In genomic region chr1:3562712-3563111, GRCh38 we compare ENCODE assay signal across 36 cellular contexts.
"Had no signal": no experiment of that assay in that cellular context is flagged by ENCODE, and none has a peak within 500 bp of the region (broad histone marks: within the 10 kb centered on the region; RNA-seq: fewer than 3 reads in every experiment).

No MANE protein-coding gene starts in this region.

- FAIRE-seq: astrocyte, TTC549 had no signal

- ATAC-seq: activated CD8-positive, alpha-beta T cell treated with anti-CD3 and anti-CD28 coated beads for 36 hours; activated naive CD4-positive, alpha-beta T cell treated with anti-CD3 and anti-CD28 coated beads, Interleukin-2, amount 50 U/mL, for 72 hours; activated T-cell treated with anti-CD3 and anti-CD28 coated beads, Interleukin-2, amount 50 U/mL, for 4 hours; activated T-cell treated with anti-CD3 and anti-CD28 coated beads, Interleukin-2, amount 50 U/mL, for 72 hours; activated T-helper 17 cell treated with anti-CD3 and anti-CD28 coated beads, Interleukin-2, amount 50 U/mL, for 72 hours; body of pancreas; T-cell had no signal

- H3K9me3 Mint-ChIP-seq: activated CD4-positive, alpha-beta T cell treated with anti-CD3 and anti-CD28 coated beads, Interleukin-2, amount 10 ng/mL, durations not matched to agents 24 days and 14 days; activated CD8-positive, alpha-beta T cell treated with anti-CD3 and anti-CD28 coated beads for 36 hours; activated naive CD4-positive, alpha-beta T cell treated with anti-CD3 and anti-CD28 coated beads for 36 hours; activated naive CD4-positive, alpha-beta T cell treated with anti-CD3 and anti-CD28 coated beads, Interleukin-2, amount 50 U/mL, for 72 hours; activated naive CD8-positive, alpha-beta T cell treated with anti-CD3 and anti-CD28 coated beads for 36 hours; activated T-cell treated with anti-CD3 and anti-CD28 coated beads, Interleukin-2, amount 50 U/mL, for 4 hours; activated T-cell treated with anti-CD3 and anti-CD28 coated beads, Interleukin-2, amount 50 U/mL, for 72 hours; activated T-helper 1 cell treated with anti-CD3 and anti-CD28 coated beads, Interleukin-12 subunit alpha, Interleukin-12 subunit beta, Interleukin-2, Interleukin-4 antibody, amounts not matched to agents 30 ng/mL and 10 ng/mL and 1 ng/mL, durations not matched to agents 14 hours and 24 hours and 36 hours; activated T-helper 17 cell treated with anti-CD3 and anti-CD28 coated beads, Interleukin-2, amount 50 U/mL, for 72 hours; T-cell; T-helper 2 cell treated with Interferon-gamma antibody and Interleukin-4, amounts not matched to agents 5 μg/mL and 100 μg/mL, for 36 hours had no signal

- H3K4me1 Mint-ChIP-seq: activated B cell treated with CpG ODN at 0.5 μM for 24 hours; activated CD4-positive, alpha-beta T cell treated with anti-CD3 and anti-CD28 coated beads, Interleukin-2, amount 10 ng/mL, durations not matched to agents 24 days and 14 days; activated naive CD8-positive, alpha-beta T cell treated with anti-CD3 and anti-CD28 coated beads for 36 hours; activated T-helper 17 cell treated with anti-CD3 and anti-CD28 coated beads, Interleukin-2, amount 50 U/mL, for 72 hours; T-cell had no signal

- H3K36me3 Mint-ChIP-seq: activated CD4-positive, alpha-beta memory T cell treated with anti-CD3 and anti-CD28 coated beads for 36 hours; activated naive CD4-positive, alpha-beta T cell treated with anti-CD3 and anti-CD28 coated beads, Interleukin-2, amount 50 U/mL, for 72 hours; activated naive CD8-positive, alpha-beta T cell treated with anti-CD3 and anti-CD28 coated beads for 36 hours; T-cell had no signal

- H3K4me3 Mint-ChIP-seq: activated B cell treated with CpG ODN at 0.5 μM for 24 hours; activated CD4-positive, alpha-beta memory T cell treated with anti-CD3 and anti-CD28 coated beads for 36 hours; activated CD4-positive, alpha-beta T cell treated with anti-CD3 and anti-CD28 coated beads, Interleukin-2, amount 10 ng/mL, durations not matched to agents 24 days and 14 days; activated CD8-positive, alpha-beta T cell treated with anti-CD3 and anti-CD28 coated beads for 36 hours; activated naive CD4-positive, alpha-beta T cell treated with anti-CD3 and anti-CD28 coated beads for 36 hours; activated naive CD8-positive, alpha-beta T cell treated with anti-CD3 and anti-CD28 coated beads for 36 hours; activated T-cell treated with anti-CD3 and anti-CD28 coated beads, Interleukin-2, amount 50 U/mL, for 4 hours; activated T-cell treated with anti-CD3 and anti-CD28 coated beads, Interleukin-2, amount 50 U/mL, for 72 hours; activated T-helper 1 cell treated with anti-CD3 and anti-CD28 coated beads, Interleukin-12 subunit alpha, Interleukin-12 subunit beta, Interleukin-2, Interleukin-4 antibody, amounts not matched to agents 30 ng/mL and 10 ng/mL and 1 ng/mL, durations not matched to agents 14 hours and 24 hours and 36 hours; activated T-helper 17 cell treated with anti-CD3 and anti-CD28 coated beads, Interleukin-2, amount 50 U/mL, for 72 hours; T-cell; T-helper 2 cell treated with Interferon-gamma antibody and Interleukin-4, amounts not matched to agents 5 μg/mL and 100 μg/mL, for 36 hours had no signal

- H3K36me3 ChIP-seq: adrenal gland, brain microvascular endothelial cell, breast epithelium had no signal

- DNase-seq: activated B cell treated with CpG ODN at 0.5 μM for 24 hours; activated CD4-positive, alpha-beta memory T cell treated with anti-CD3 and anti-CD28 coated beads for 36 hours; activated CD4-positive, alpha-beta T cell treated with anti-CD3 and anti-CD28 coated beads for 4 hours; activated CD4-positive, alpha-beta T cell treated with anti-CD3 and anti-CD28 coated beads, Interleukin-2, amount 10 ng/mL, durations not matched to agents 24 days and 14 days; activated CD4-positive, alpha-beta T cell treated with anti-CD3 and anti-CD28 coated beads, Interleukin-2, amount 50 U/mL, for 1 hour; activated CD4-positive, alpha-beta T cell treated with anti-CD3 and anti-CD28 coated beads, Interleukin-2, amount 50 U/mL, for 4 hours; activated CD4-positive, CD25-positive, alpha-beta regulatory T cell treated with anti-CD3 and anti-CD28 coated beads, Interleukin-2, amount 50 U/mL, for 72 hours; activated CD8-positive, alpha-beta memory T cell treated with anti-CD3 and anti-CD28 coated beads, Interleukin-2, amount 50 U/mL, for 4 hours; activated CD8-positive, alpha-beta T cell treated with anti-CD3 and anti-CD28 coated beads for 36 hours; activated effector memory CD4-positive, alpha-beta T cell treated with anti-CD3 and anti-CD28 coated beads, Interleukin-2, amount 50 U/mL, for 16 hours; activated gamma-delta T cell treated with Interleukin-2 at 50 U/mL for 16 hours; activated naive CD4-positive, alpha-beta T cell; activated naive CD4-positive, alpha-beta T cell treated with anti-CD3 and anti-CD28 coated beads for 36 hours; activated naive CD4-positive, alpha-beta T cell treated with anti-CD3 and anti-CD28 coated beads, Interleukin-2, amount 50 U/mL, for 16 hours; activated naive CD8-positive, alpha-beta T cell treated with anti-CD3 and anti-CD28 coated beads for 36 hours; activated T-cell treated with anti-CD3 and anti-CD28 coated beads for 4 hours; activated T-cell treated with anti-CD3 and anti-CD28 coated beads, Interleukin-2, amount 50 U/mL, for 1 hour; activated T-cell treated with anti-CD3 and anti-CD28 coated beads, Interleukin-2, amount 50 U/mL, for 4 hours; activated T-cell treated with anti-CD3 and anti-CD28 coated beads, Interleukin-2, amount 50 U/mL, for 72 hours; adrenal gland; amniotic stem cell; aorta; body of pancreas; brain microvascular endothelial cell; central memory CD4-positive, alpha-beta T cell; T-cell; T-helper 2 cell; T-helper 9 cell had no signal

- H3K9me3 ChIP-seq: adrenal gland, body of pancreas, breast epithelium had no signal

- H3K4me3 ChIP-seq: adrenal gland, body of pancreas, breast epithelium had no signal

- H3K27me3 ChIP-seq: adrenal gland, body of pancreas had no signal

- H3K4me1 ChIP-seq: adrenal gland, body of pancreas, breast epithelium had no signal

- H3K27me3 Mint-ChIP-seq: activated CD4-positive, alpha-beta memory T cell treated with anti-CD3 and anti-CD28 coated beads for 36 hours; activated CD4-positive, alpha-beta T cell treated with anti-CD3 and anti-CD28 coated beads, Interleukin-2, amount 10 ng/mL, durations not matched to agents 24 days and 14 days; activated CD8-positive, alpha-beta T cell treated with anti-CD3 and anti-CD28 coated beads for 36 hours; activated naive CD8-positive, alpha-beta T cell treated with anti-CD3 and anti-CD28 coated beads for 36 hours had no signal

- H3K27ac ChIP-seq: adrenal gland, body of pancreas, brain microvascular endothelial cell, breast epithelium, VCaP had no signal

- H3K27ac Mint-ChIP-seq: activated B cell treated with CpG ODN at 0.5 μM for 24 hours; activated CD4-positive, alpha-beta memory T cell treated with anti-CD3 and anti-CD28 coated beads for 36 hours; activated CD4-positive, alpha-beta T cell treated with anti-CD3 and anti-CD28 coated beads, Interleukin-2, amount 10 ng/mL, durations not matched to agents 24 days and 14 days; activated CD8-positive, alpha-beta T cell treated with anti-CD3 and anti-CD28 coated beads for 36 hours; activated naive CD4-positive, alpha-beta T cell treated with anti-CD3 and anti-CD28 coated beads for 36 hours; activated naive CD8-positive, alpha-beta T cell treated with anti-CD3 and anti-CD28 coated beads for 36 hours; activated T-cell treated with anti-CD3 and anti-CD28 coated beads, Interleukin-2, amount 50 U/mL, for 72 hours; activated T-helper 1 cell treated with anti-CD3 and anti-CD28 coated beads, Interleukin-12 subunit alpha, Interleukin-12 subunit beta, Interleukin-2, Interleukin-4 antibody, amounts not matched to agents 30 ng/mL and 10 ng/mL and 1 ng/mL, durations not matched to agents 14 hours and 24 hours and 36 hours; activated T-helper 17 cell treated with anti-CD3 and anti-CD28 coated beads, Interleukin-2, amount 50 U/mL, for 72 hours; T-cell; T-helper 2 cell treated with Interferon-gamma antibody and Interleukin-4, amounts not matched to agents 5 μg/mL and 100 μg/mL, for 36 hours had no signal
